In the genomic region with DNA sequence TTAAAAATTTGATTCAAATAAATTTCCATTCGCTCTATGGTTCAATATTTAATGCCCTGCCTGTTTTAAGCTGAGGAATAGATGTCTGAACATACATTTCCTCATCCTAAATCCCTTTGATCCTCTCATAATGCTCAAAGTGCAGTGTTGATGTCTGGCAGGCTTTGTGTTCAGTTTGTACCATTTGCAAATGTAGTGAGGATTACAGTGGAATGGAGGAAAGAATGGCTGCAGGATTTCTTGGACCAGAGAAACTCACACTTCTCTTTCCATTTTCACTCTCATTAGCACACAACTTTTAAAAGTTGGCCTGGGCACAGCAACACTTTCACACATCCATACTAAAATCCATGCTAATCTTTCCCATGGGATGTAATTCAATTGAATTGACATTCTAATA, we compare ENCODE assay signal across 1 cellular context.
TF ChIP-seq lines count a peak whose summit lies in the region.

No MANE protein-coding gene starts in this region.

TF ChIP-seq in HepG2, 621 proteins besides CTCF, POLR2A, EP300 and RAD21 (continued from another document and continues in another):
- TF ChIP-seq, protein P1, sequence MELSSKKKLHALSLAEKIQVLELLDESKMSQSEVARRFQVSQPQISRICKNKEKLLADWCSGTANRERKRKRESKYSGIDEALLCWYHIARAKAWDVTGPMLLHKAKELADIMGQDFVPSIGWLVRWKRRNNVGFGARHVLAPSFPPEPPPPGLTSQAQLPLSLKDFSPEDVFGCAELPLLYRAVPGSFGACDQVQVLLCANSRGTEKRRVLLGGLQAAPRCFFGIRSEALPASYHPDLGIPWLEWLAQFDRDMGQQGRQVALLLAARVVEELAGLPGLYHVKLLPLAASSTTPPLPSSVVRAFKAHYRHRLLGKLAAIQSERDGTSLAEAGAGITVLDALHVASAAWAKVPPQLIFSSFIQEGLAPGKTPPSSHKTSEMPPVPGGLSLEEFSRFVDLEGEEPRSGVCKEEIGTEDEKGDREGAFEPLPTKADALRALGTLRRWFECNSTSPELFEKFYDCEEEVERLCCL (CRISPR knock-in tag; IDR thresholded peaks at IDR 0.05; ENCODE audit: borderline replicate concordance) = no peak
- TF ChIP-seq CEBPG (CRISPR knock-in tag; IDR thresholded peaks at IDR 0.05) (peak; percentile 52), ZNF839 (CRISPR knock-in tag; IDR thresholded peaks at IDR 0.05; ENCODE audit: borderline replicate concordance) (no peak), HDAC1 (CRISPR knock-in tag; IDR thresholded peaks at IDR 0.05) (peak; percentile 38; the same call in 1 of the 2 replicates), HNRNPUL1 (IDR thresholded peaks at IDR 0.05; ENCODE audit: low read depth, low read length) (no peak), KLF15 (CRISPR knock-in tag; IDR thresholded peaks at IDR 0.05; ENCODE audit: borderline replicate concordance) (no peak), ZNF121 (CRISPR knock-in tag; IDR thresholded peaks at IDR 0.05) (no peak), PCBP2 (optimal IDR thresholded peaks at IDR 0.05; ENCODE audit: low read depth, low read length, poor library complexity, severe bottlenecking) (no peak), RNF2 (conservative IDR thresholded peaks at IDR 0.05; ENCODE audit: low read depth) (no peak), IRF1 (CRISPR knock-in tag; IDR thresholded peaks at IDR 0.05; ENCODE audit: low read depth) (no peak), STAT6 (CRISPR knock-in tag; IDR thresholded peaks at IDR 0.05; ENCODE audit: borderline replicate concordance) (no peak), ZNF775 (CRISPR knock-in tag; IDR thresholded peaks at IDR 0.05; ENCODE audit: borderline replicate concordance) (no peak), ZFX (CRISPR knock-in tag; IDR thresholded peaks at IDR 0.05; ENCODE audit: low read depth) (no peak), ZNF296 (CRISPR knock-in tag; conservative IDR thresholded peaks at IDR 0.05) (no peak), ZNF512 (CRISPR knock-in tag; IDR thresholded peaks at IDR 0.05) (no peak), MLXIP (CRISPR knock-in tag; IDR thresholded peaks at IDR 0.05; ENCODE audit: borderline replicate concordance) (no peak), SOX5 (CRISPR knock-in tag; IDR thresholded peaks at IDR 0.05; ENCODE audit: borderline replicate concordance) (peak; percentile 57; the same call in 1 of the 2 replicates), ZNF292 (CRISPR knock-in tag; IDR thresholded peaks at IDR 0.05; ENCODE audit: borderline replicate concordance, low read depth) (no peak), ZNF614 (CRISPR knock-in tag; IDR thresholded peaks at IDR 0.05; ENCODE audit: borderline replicate concordance) (no peak), ELF3 (CRISPR knock-in tag; IDR thresholded peaks at IDR 0.05) (peak; percentile 20; the same call in 1 of the 2 replicates), HNF4A (CRISPR knock-in tag; IDR thresholded peaks at IDR 0.05) (peak; percentile 84), SMAD3 (CRISPR knock-in tag; IDR thresholded peaks at IDR 0.05) (no peak), ZFP90 (CRISPR knock-in tag; IDR thresholded peaks at IDR 0.05; ENCODE audit: borderline replicate concordance) (no peak), SOX6 (IDR thresholded peaks at IDR 0.05) (no peak), SOX6 (CRISPR knock-in tag; IDR thresholded peaks at IDR 0.05) (no peak), GABPB1 (CRISPR knock-in tag; IDR thresholded peaks at IDR 0.05) (no peak), ZNF589 (CRISPR knock-in tag; conservative IDR thresholded peaks at IDR 0.05) (no peak), ETV5 (CRISPR knock-in tag; IDR thresholded peaks at IDR 0.05; ENCODE audit: borderline replicate concordance) (no peak), NFKB2 (CRISPR knock-in tag; IDR thresholded peaks at IDR 0.05; ENCODE audit: borderline replicate concordance) (no peak), SMYD3 (CRISPR knock-in tag; IDR thresholded peaks at IDR 0.05) (no peak), ZNF644 (CRISPR knock-in tag; IDR thresholded peaks at IDR 0.05; ENCODE audit: low read depth) (peak; percentile 85), GABPA (IDR thresholded peaks at IDR 0.05; ENCODE audit: low read depth, low read length) (no peak), GABPA (CRISPR knock-in tag; IDR thresholded peaks at IDR 0.05; ENCODE audit: low read depth) (no peak), KDM5A (IDR thresholded peaks at IDR 0.05; ENCODE audit: borderline replicate concordance, low read length) (no peak), TRIM24 (CRISPR knock-in tag; IDR thresholded peaks at IDR 0.05) (no peak), ZNF878 (CRISPR knock-in tag; IDR thresholded peaks at IDR 0.05) (no peak), SP1 (IDR thresholded peaks at IDR 0.05) (no peak), SP1 (CRISPR knock-in tag; IDR thresholded peaks at IDR 0.05) (no peak), SKI (IDR thresholded peaks at IDR 0.05; ENCODE audit: partially characterized antibody) (peak; percentile 64), ISX (CRISPR knock-in tag; conservative IDR thresholded peaks at IDR 0.05) (no peak)
- TF ChIP-seq, protein P2, sequence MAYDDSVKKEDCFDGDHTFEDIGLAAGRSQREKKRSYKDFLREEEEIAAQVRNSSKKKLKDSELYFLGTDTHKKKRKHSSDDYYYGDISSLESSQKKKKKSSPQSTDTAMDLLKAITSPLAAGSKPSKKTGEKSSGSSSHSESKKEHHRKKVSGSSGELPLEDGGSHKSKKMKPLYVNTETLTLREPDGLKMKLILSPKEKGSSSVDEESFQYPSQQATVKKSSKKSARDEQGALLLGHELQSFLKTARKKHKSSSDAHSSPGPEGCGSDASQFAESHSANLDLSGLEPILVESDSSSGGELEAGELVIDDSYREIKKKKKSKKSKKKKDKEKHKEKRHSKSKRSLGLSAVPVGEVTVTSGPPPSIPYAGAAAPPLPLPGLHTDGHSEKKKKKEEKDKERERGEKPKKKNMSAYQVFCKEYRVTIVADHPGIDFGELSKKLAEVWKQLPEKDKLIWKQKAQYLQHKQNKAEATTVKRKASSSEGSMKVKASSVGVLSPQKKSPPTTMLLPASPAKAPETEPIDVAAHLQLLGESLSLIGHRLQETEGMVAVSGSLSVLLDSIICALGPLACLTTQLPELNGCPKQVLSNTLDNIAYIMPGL (CRISPR knock-in tag; IDR thresholded peaks at IDR 0.05; ENCODE audit: borderline replicate concordance in 1 of 2, low read depth in 1 of 2) = no peak
- TF ChIP-seq, protein P3, sequence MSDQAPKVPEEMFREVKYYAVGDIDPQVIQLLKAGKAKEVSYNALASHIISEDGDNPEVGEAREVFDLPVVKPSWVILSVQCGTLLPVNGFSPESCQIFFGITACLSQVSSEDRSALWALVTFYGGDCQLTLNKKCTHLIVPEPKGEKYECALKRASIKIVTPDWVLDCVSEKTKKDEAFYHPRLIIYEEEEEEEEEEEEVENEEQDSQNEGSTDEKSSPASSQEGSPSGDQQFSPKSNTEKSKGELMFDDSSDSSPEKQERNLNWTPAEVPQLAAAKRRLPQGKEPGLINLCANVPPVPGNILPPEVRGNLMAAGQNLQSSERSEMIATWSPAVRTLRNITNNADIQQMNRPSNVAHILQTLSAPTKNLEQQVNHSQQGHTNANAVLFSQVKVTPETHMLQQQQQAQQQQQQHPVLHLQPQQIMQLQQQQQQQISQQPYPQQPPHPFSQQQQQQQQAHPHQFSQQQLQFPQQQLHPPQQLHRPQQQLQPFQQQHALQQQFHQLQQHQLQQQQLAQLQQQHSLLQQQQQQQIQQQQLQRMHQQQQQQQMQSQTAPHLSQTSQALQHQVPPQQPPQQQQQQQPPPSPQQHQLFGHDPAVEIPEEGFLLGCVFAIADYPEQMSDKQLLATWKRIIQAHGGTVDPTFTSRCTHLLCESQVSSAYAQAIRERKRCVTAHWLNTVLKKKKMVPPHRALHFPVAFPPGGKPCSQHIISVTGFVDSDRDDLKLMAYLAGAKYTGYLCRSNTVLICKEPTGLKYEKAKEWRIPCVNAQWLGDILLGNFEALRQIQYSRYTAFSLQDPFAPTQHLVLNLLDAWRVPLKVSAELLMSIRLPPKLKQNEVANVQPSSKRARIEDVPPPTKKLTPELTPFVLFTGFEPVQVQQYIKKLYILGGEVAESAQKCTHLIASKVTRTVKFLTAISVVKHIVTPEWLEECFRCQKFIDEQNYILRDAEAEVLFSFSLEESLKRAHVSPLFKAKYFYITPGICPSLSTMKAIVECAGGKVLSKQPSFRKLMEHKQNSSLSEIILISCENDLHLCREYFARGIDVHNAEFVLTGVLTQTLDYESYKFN (CRISPR knock-in tag; conservative IDR thresholded peaks at IDR 0.05) = peak; percentile 62; the same call in 1 of the 2 replicates
- TF ChIP-seq, protein P4, sequence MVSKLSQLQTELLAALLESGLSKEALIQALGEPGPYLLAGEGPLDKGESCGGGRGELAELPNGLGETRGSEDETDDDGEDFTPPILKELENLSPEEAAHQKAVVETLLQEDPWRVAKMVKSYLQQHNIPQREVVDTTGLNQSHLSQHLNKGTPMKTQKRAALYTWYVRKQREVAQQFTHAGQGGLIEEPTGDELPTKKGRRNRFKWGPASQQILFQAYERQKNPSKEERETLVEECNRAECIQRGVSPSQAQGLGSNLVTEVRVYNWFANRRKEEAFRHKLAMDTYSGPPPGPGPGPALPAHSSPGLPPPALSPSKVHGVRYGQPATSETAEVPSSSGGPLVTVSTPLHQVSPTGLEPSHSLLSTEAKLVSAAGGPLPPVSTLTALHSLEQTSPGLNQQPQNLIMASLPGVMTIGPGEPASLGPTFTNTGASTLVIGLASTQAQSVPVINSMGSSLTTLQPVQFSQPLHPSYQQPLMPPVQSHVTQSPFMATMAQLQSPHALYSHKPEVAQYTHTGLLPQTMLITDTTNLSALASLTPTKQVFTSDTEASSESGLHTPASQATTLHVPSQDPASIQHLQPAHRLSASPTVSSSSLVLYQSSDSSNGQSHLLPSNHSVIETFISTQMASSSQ (IDR thresholded peaks at IDR 0.05; ENCODE audit: low read depth) = 0 out of 2 replicates have a peak, but pooled peaks have one; percentile 23
- TF ChIP-seq, protein P4 (CRISPR knock-in tag; IDR thresholded peaks at IDR 0.05; ENCODE audit: borderline replicate concordance) = no peak
